1 cellular context compared by ENCODE assay signal in the genomic region with DNA sequence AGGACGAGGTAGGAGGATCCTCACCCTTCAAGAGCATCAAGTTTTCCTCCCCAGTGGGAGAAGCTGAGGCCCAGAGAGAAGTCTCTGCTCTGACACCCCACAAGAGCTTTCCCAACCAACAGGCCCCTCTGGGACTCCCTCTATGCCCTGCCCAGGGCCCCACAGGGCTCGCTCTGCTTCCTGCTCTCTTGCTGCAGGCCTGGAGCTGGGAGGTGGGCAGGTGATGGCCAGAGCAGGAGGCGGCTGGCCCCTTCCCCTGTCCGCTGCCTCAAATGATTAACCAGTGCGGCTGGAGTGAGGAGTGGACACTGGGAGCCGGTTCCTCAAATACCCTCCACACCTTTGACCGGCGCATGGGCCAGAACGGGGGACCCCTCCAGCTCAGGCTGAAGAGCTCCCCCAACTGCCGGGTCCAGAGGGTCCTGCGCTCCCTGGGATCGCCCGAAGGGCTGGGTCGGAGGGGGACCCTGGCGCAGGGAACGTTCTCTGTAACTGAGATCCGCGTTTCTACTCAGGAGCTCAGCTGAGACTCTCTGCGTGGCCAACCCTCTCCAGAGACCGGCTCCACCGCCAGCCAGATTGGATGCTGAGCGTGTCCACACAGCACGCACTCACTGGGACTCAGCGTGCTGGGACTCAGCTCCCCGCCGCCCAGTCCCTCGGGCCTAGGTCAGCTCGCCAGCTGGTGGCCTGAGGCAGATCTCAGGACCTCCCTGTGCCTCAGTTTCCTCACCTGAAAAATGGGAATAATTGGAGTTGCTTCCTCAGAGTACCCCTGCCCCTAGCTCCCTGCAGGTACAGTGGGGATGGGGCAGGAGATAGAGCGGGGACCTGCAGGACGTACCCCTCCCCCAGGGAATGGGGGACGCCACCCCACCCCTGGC.
TF ChIP-seq lines count a peak whose summit lies in the region.

No MANE protein-coding gene starts in this region.

TF ChIP-seq in HEK293, 187 proteins besides CTCF, POLR2A, EP300 and RAD21 (continued from another document):
- TF ChIP-seq PRDM4 (tag by site-specific recombination; IDR thresholded peaks at IDR 0.05) (no peak), ZNF513 (tag by site-specific recombination; IDR thresholded peaks at IDR 0.05) (0 out of 2 replicates have a peak, but pooled peaks have one; percentile 30), ZBTB8A (tag by site-specific recombination; IDR thresholded peaks at IDR 0.05) (peak; percentile 35; the same call in 1 of the 2 replicates), ZNF701 (tag by site-specific recombination; IDR thresholded peaks at IDR 0.05) (no peak), GLIS1 (tag by site-specific recombination; IDR thresholded peaks at IDR 0.05) (peak; percentile 88), SCRT1 (tag by site-specific recombination; IDR thresholded peaks at IDR 0.05; ENCODE audit: borderline replicate concordance) (no peak), ZBTB10 (tag by site-specific recombination; IDR thresholded peaks at IDR 0.05) (0 out of 2 replicates have a peak, but pooled peaks have one; percentile 19), ZSCAN5A (tag by site-specific recombination; IDR thresholded peaks at IDR 0.05) (0 out of 2 replicates have a peak, but pooled peaks have one; percentile 5), ZNF394 (tag by site-specific recombination; IDR thresholded peaks at IDR 0.05; ENCODE audit: borderline replicate concordance) (0 out of 2 replicates have a peak, but pooled peaks have one; percentile 33), ZBTB20 (tag by site-specific recombination; IDR thresholded peaks at IDR 0.05) (peak; percentile 60; the same call in 1 of the 2 replicates), GLIS2 (tag by site-specific recombination; IDR thresholded peaks at IDR 0.05) (0 out of 2 replicates have a peak, but pooled peaks have one; percentile 38), ZNF645 (tag by site-specific recombination; IDR thresholded peaks at IDR 0.05) (0 out of 2 replicates have a peak, but pooled peaks have one; percentile 20), ZBTB6 (tag by site-specific recombination; IDR thresholded peaks at IDR 0.05) (peak; percentile 77), ZNF600 (tag by site-specific recombination; IDR thresholded peaks at IDR 0.05) (peak; percentile 65), ZFP37 (tag by site-specific recombination; IDR thresholded peaks at IDR 0.05) (peak; percentile 50; the same call in 1 of the 2 replicates), KLF10 (tag by site-specific recombination; IDR thresholded peaks at IDR 0.05) (no peak)
- TF ChIP-seq, protein P1, sequence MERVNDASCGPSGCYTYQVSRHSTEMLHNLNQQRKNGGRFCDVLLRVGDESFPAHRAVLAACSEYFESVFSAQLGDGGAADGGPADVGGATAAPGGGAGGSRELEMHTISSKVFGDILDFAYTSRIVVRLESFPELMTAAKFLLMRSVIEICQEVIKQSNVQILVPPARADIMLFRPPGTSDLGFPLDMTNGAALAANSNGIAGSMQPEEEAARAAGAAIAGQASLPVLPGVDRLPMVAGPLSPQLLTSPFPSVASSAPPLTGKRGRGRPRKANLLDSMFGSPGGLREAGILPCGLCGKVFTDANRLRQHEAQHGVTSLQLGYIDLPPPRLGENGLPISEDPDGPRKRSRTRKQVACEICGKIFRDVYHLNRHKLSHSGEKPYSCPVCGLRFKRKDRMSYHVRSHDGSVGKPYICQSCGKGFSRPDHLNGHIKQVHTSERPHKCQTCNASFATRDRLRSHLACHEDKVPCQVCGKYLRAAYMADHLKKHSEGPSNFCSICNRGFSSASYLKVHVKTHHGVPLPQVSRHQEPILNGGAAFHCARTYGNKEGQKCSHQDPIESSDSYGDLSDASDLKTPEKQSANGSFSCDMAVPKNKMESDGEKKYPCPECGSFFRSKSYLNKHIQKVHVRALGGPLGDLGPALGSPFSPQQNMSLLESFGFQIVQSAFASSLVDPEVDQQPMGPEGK (tag by site-specific recombination; IDR thresholded peaks at IDR 0.05): peak; percentile 49
- TF ChIP-seq, protein P2, sequence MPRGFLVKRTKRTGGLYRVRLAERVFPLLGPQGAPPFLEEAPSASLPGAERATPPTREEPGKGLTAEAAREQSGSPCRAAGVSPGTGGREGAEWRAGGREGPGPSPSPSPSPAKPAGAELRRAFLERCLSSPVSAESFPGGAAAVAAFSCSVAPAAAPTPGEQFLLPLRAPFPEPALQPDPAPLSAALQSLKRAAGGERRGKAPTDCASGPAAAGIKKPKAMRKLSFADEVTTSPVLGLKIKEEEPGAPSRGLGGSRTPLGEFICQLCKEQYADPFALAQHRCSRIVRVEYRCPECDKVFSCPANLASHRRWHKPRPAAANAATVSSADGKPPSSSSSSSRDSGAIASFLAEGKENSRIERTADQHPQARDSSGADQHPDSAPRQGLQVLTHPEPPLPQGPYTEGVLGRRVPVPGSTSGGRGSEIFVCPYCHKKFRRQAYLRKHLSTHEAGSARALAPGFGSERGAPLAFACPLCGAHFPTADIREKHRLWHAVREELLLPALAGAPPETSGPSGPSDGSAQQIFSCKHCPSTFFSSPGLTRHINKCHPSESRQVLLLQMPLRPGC (tag by site-specific recombination; IDR thresholded peaks at IDR 0.05): peak; percentile 8; the same call in 1 of the 2 replicates
